Comparison of ENCODE assay signal across 19 cellular contexts in genomic region chr4:153618831-153619230, GRCh38.
DNase-seq lines count a peak whose midpoint lies in the region; ATAC-seq and TF ChIP-seq lines count a peak whose summit lies in the region.
"Had no signal": no experiment of that assay in that cellular context is flagged by ENCODE, and none has a peak within 500 bp of the region (broad histone marks: within the 10 kb centered on the region; RNA-seq: fewer than 3 reads in every experiment).

No MANE protein-coding gene starts in this region.

- no peak for ATAC-seq in HG03108 (IDR thresholded peaks at IDR 0.05; ENCODE audit: unreplicated experiment)
- ATAC-seq: esophagus mucosa, left colon, Right ventricle myocardium inferior had no signal

- H3K9ac ChIP-seq in HUES48 (ENCODE audit: low read depth, low read length), result no peak overlapping the region

- H3K27me3 ChIP-seq in CD8-positive, alpha-beta memory T cell (ENCODE audit: insufficient read depth, low read length, poor library complexity, severe bottlenecking), result no peaks in the 10 kb centered on the region
- H3K27me3 ChIP-seq in HUES48 (ENCODE audit: control insufficient read depth, insufficient read depth, low read length), result no peaks in the 10 kb centered on the region

- POLR2A ChIA-PET in CD8-positive, alpha-beta memory T cell (lab: Charles Lee), result no interaction called here

- H3K27ac ChIP-seq in CD8-positive, alpha-beta memory T cell (ENCODE audit: low read depth, low read length), result no peak overlapping the region
- peak overlapping the region; percentile 76 for H3K27ac ChIP-seq in HUES48 (ENCODE audit: low read depth, low read length)
- H3K27ac ChIP-seq: thoracic aorta, VCaP had no signal

- H3K4me3 ChIP-seq in CD8-positive, alpha-beta memory T cell (ENCODE audit: low read length), result no peak overlapping the region
- no peak overlapping the region for H3K4me3 ChIP-seq in HUES48 (ENCODE audit: low read depth, low read length)
- H3K4me3 ChIP-seq: thoracic aorta had no signal

- H3K36me3 ChIP-seq in CD8-positive, alpha-beta memory T cell (ENCODE audit: insufficient read depth, low read length), result peaks cover 71% of the 10 kb centered on the region
- H3K36me3 ChIP-seq in HUES48 (ENCODE audit: control insufficient read depth, insufficient read depth, low read length), result peaks cover 63% of the 10 kb centered on the region

- H3K4me3 Mint-ChIP-seq in CD8-positive, alpha-beta memory T cell, result no peak overlapping the region
- H3K4me3 Mint-ChIP-seq in neural crest cell, result no peak overlapping the region

- peaks cover 0 to 2% of the 10 kb centered on the region in 2 donors for H3K27me3 Mint-ChIP-seq in CD8-positive, alpha-beta memory T cell
- no peaks in the 10 kb centered on the region for H3K27me3 Mint-ChIP-seq in neural crest cell (ENCODE audit: low read depth)

- peak overlapping the region in 5 of 8 donors; percentile 27 to 70 (median 39) for H3K27ac Mint-ChIP-seq in CD8-positive, alpha-beta memory T cell
- peak overlapping the region; percentile 57 for H3K27ac Mint-ChIP-seq in neural crest cell (ENCODE audit: unreplicated experiment)

- CTCF ChIA-PET in CD8-positive, alpha-beta memory T cell (lab: Charles Lee), result no interaction called here

- peaks cover 24 to 92% (median 40%) of the 10 kb centered on the region in 3 donors for H3K36me3 Mint-ChIP-seq in CD8-positive, alpha-beta memory T cell
- H3K36me3 Mint-ChIP-seq in neural crest cell (ENCODE audit: low read depth), result peaks cover 52% of the 10 kb centered on the region

- H3K9me3 Mint-ChIP-seq in CD8-positive, alpha-beta memory T cell, result no peaks in the 10 kb centered on the region
- H3K9me3 Mint-ChIP-seq in neural crest cell, result no peaks in the 10 kb centered on the region

- no peak for TF ChIP-seq CTCF in neural crest cell (conservative IDR thresholded peaks at IDR 0.05)

- H3K4me1 Mint-ChIP-seq in CD8-positive, alpha-beta memory T cell, result peaks cover 28 to 37% (median 29%) of the 10 kb centered on the region in 3 donors
- H3K4me1 Mint-ChIP-seq in neural crest cell, result peaks cover 22% of the 10 kb centered on the region

- no peak for DNase-seq in CD8-positive, alpha-beta memory T cell
- DNase-seq in astrocyte of the hippocampus (ENCODE audit: low read depth, low spot score), result peak; percentile 41
- DNase-seq in neural crest cell (ENCODE audit: low read depth, low spot score), result no peak
- DNase-seq in amniotic stem cell (lab: John Stamatoyannopoulos, UW), result no peak
- no peak for DNase-seq in SIG-M5 (lab: John Stamatoyannopoulos, UW)
- DNase-seq: central memory CD4-positive, alpha-beta T cell; GF-D8; left colon; NCI-H1436; NCI-H2171 treated with DMSO at 0.1 percent for 48 hours; NCI-H748 treated with DMSO at 0.1 percent for 48 hours; nucleus accumbens; stimulated activated CD4-positive, alpha-beta T cell treated with anti-CD3 and anti-CD28 coated beads, Interleukin-12 subunit alpha, Interleukin-12 subunit beta, amount 100 ng/mL, for 4 hours had no signal

- H3K9me3 ChIP-seq in CD8-positive, alpha-beta memory T cell (ENCODE audit: low read length), result no peaks in the 10 kb centered on the region
- H3K9me3 ChIP-seq in HUES48 (ENCODE audit: control insufficient read depth, insufficient read depth, low read length), result no peaks in the 10 kb centered on the region
- H3K9me3 ChIP-seq: thoracic aorta had no signal

- H3K4me1 ChIP-seq in CD8-positive, alpha-beta memory T cell (ENCODE audit: insufficient read depth, low read length), result peaks cover 3% of the 10 kb centered on the region
- peaks cover 19% of the 10 kb centered on the region for H3K4me1 ChIP-seq in HUES48 (ENCODE audit: control insufficient read depth, insufficient read depth, low read length)
